In genomic region chr21:33815153-33815707, GRCh38 we compare ENCODE assay signal across 28 cellular contexts.
DNase-seq lines count a peak whose midpoint lies in the region; ATAC-seq, FAIRE-seq and TF ChIP-seq lines count a peak whose summit lies in the region.
"Had no signal": no experiment of that assay in that cellular context is flagged by ENCODE, and none has a peak within 500 bp of the region (broad histone marks: within the 10 kb centered on the region; RNA-seq: fewer than 3 reads in every experiment).

No MANE protein-coding gene starts in this region.

- WGBS in right lobe of liver (ENCODE audit: insufficient coverage, low coverage, low lambda C conversion rate, missing lambda C conversion rate): 62% methylated on average over 6 of the region's 6 CpGs
- WGBS in HepG2 (ENCODE audit: low lambda C conversion rate): 96% methylated on average over 6 of the region's 6 CpGs

- H3K36me3 ChIP-seq in right lobe of liver (peaks cover 0 to 51% (median 14%) of the 10 kb centered on the region in 4 donors), HepG2 (replicated peaks in 1 of 2; ENCODE audit: control insufficient read depth in 1 of 2, insufficient read depth in 2 of 2, low read length in 2 of 2) (peaks cover 4 to 41% of the 10 kb centered on the region in 2 experiments), left lung (peaks cover 0 to 19% of the 10 kb centered on the region in 2 donors)
- H3K36me3 ChIP-seq: ovary had no signal

- H3K27ac Mint-ChIP-seq in brain (peak overlapping the region in 4 of 5 experiments; percentile 1 to 85 (median 26)), type B pancreatic cell (peak overlapping the region; percentile 9)
- H3K27ac Mint-ChIP-seq: activated CD4-positive, alpha-beta T cell treated with anti-CD3 and anti-CD28 coated beads, Interleukin-2, amount 10 ng/mL, durations not matched to agents 7 days and 5 days; activated naive CD8-positive, alpha-beta T cell; activated T-helper 17 cell treated with anti-CD3 and anti-CD28 coated beads, Interleukin-2, amount 50 U/mL, for 72 hours; memory B cell; naive thymus-derived CD4-positive, alpha-beta T cell; T-helper 1 cell treated with Interleukin-12 subunit alpha and Interleukin-12 subunit beta and Interleukin-4 antibody, amounts not matched to agents 30 μg/mL and 1 μg/mL, for 36 hours had no signal

- TF ChIP-seq CTCF in right lobe of liver (IDR thresholded peaks at IDR 0.05): no peak
- TF ChIP-seq CTCF in HepG2 (CRISPR knock-in tag; IDR thresholded peaks at IDR 0.05): no peak
- no peak for TF ChIP-seq CTCF in brain (conservative IDR thresholded peaks at IDR 0.05)
- no peak for TF ChIP-seq CTCF in left lung (IDR thresholded peaks at IDR 0.05)
- TF ChIP-seq CTCF in type B pancreatic cell (conservative IDR thresholded peaks at IDR 0.05): no peak

- in situ Hi-C loops in HepG2 (cut with HindIII; ENCODE audit: extremely low pct_ligation_motif_present, low pct_unique_long_range_greater_than_20kb): no loop called here

- no peaks in the 10 kb centered on the region for H3K9me3 ChIP-seq in right lobe of liver
- H3K9me3 ChIP-seq in HepG2 (ENCODE audit: low read length): no peaks in the 10 kb centered on the region
- H3K9me3 ChIP-seq in left lung: no peaks in the 10 kb centered on the region
- H3K9me3 ChIP-seq: HAP-1, ovary, suprapubic skin had no signal

- no peak for TF ChIP-seq RAD21 in HepG2 (CRISPR knock-in tag; IDR thresholded peaks at IDR 0.05)

- no peak for TF ChIP-seq POLR2A in right lobe of liver (IDR thresholded peaks at IDR 0.05)
- no peak for TF ChIP-seq POLR2A in HepG2 (IDR thresholded peaks at IDR 0.05; ENCODE audit: insufficient read depth in 1 of 2, low read depth in 2 of 2, low read length in 2 of 2)

- H3K4me2 ChIP-seq in HepG2 (ENCODE audit: low read depth, low read length): no peak overlapping the region

- H3K4me3 Mint-ChIP-seq in brain (no peak overlapping the region), type B pancreatic cell (no peak overlapping the region)
- H3K4me3 Mint-ChIP-seq: activated CD4-positive, alpha-beta T cell treated with anti-CD3 and anti-CD28 coated beads, Interleukin-2, amount 10 ng/mL, durations not matched to agents 7 days and 5 days; activated naive CD8-positive, alpha-beta T cell; activated T-helper 17 cell treated with anti-CD3 and anti-CD28 coated beads, Interleukin-2, amount 50 U/mL, for 72 hours; memory B cell; naive thymus-derived CD4-positive, alpha-beta T cell; T-helper 1 cell treated with Interleukin-12 subunit alpha and Interleukin-12 subunit beta and Interleukin-4 antibody, amounts not matched to agents 30 μg/mL and 1 μg/mL, for 36 hours had no signal

- intact Hi-C loops in right lobe of liver (cut with DNase I): no loop called here
- intact Hi-C loops in HepG2 (cut with micrococcal nuclease; ENCODE audit: unreplicated experiment): no loop called here
- intact Hi-C loops in left lung (cut with DNase I): no loop called here

- no peaks in the 10 kb centered on the region for H3K79me2 ChIP-seq in HepG2 (ENCODE audit: insufficient read depth, low read length)

- H3K9ac ChIP-seq in HepG2 (ENCODE audit: insufficient read depth, low read depth, low read length): no peak overlapping the region

- TF ChIP-seq EP300 in HepG2 (IDR thresholded peaks at IDR 0.05; ENCODE audit: low read depth in 2 of 2, low read length in 2 of 2): no peak
- TF ChIP-seq EP300 in HepG2 (CRISPR knock-in tag; IDR thresholded peaks at IDR 0.05; ENCODE audit: borderline replicate concordance): no peak

- H3K4me1 ChIP-seq in right lobe of liver (no peaks in the 10 kb centered on the region), HepG2 (ENCODE audit: insufficient read depth, low read length) (no peaks in the 10 kb centered on the region), left lung (peaks cover 13 to 65% of the 10 kb centered on the region in 2 donors)

- DNase-seq in right lobe of liver: no peak
- no peak for DNase-seq in HepG2 (ENCODE audit: low spot score)
- no peak for DNase-seq in left lung
- no peak for DNase-seq in type B pancreatic cell (ENCODE audit: extremely low spot score, unreplicated experiment)
- no peak for DNase-seq in NCI-H2081 (lab: John Stamatoyannopoulos, UW)
- no peak for DNase-seq in HuH-7.5 (ENCODE audit: low spot score)
- no peak for DNase-seq in anterior cingulate cortex (lab: John Stamatoyannopoulos, UW)
- DNase-seq: activated CD4-positive, alpha-beta T cell treated with anti-CD3 and anti-CD28 coated beads, Interleukin-2, amount 10 ng/mL, durations not matched to agents 7 days and 5 days; DMS 273 treated with DMSO at 0.1 percent for 48 hours; effector memory CD4-positive, alpha-beta T cell; hypothalamus; islet precursor cell; Karpas-422; naive thymus-derived CD4-positive, alpha-beta T cell; NCI-H1105; NCI-H524 treated with DMSO at 0.1 percent for 48 hours; ovary had no signal

- H3K27me3 ChIP-seq in right lobe of liver (no peaks in the 10 kb centered on the region), HepG2 (ENCODE audit: control insufficient read depth in 1 of 2, insufficient read depth in 2 of 2, low read length in 2 of 2) (no peaks in the 10 kb centered on the region), left lung (no peaks in the 10 kb centered on the region)
- H3K27me3 ChIP-seq: ovary, suprapubic skin had no signal

- CTCF ChIA-PET in HepG2 (lab: Yijun Ruan, JAX; ENCODE audit: low intra/inter-chr PET ratio, low total read pairs): no interaction called here

- H3K9me3 Mint-ChIP-seq in brain (no peaks in the 10 kb centered on the region), type B pancreatic cell (no peaks in the 10 kb centered on the region)
- H3K9me3 Mint-ChIP-seq: activated CD4-positive, alpha-beta T cell treated with anti-CD3 and anti-CD28 coated beads, Interleukin-2, amount 10 ng/mL, durations not matched to agents 7 days and 5 days; activated T-helper 17 cell treated with anti-CD3 and anti-CD28 coated beads, Interleukin-2, amount 50 U/mL, for 72 hours; memory B cell; naive thymus-derived CD4-positive, alpha-beta T cell; T-helper 1 cell treated with Interleukin-12 subunit alpha and Interleukin-12 subunit beta and Interleukin-4 antibody, amounts not matched to agents 30 μg/mL and 1 μg/mL, for 36 hours had no signal

- no peak overlapping the region for H3K27ac ChIP-seq in right lobe of liver
- no peak overlapping the region for H3K27ac ChIP-seq in HepG2 (ENCODE audit: extremely low read length, insufficient read depth, low read length)
- H3K27ac ChIP-seq in left lung: no peak overlapping the region
- H3K27ac ChIP-seq: ovary, suprapubic skin, VCaP had no signal

- peaks cover 69% of the 10 kb centered on the region for H3K36me3 Mint-ChIP-seq in brain
- H3K36me3 Mint-ChIP-seq in type B pancreatic cell: peaks cover 49% of the 10 kb centered on the region
- H3K36me3 Mint-ChIP-seq: activated naive CD8-positive, alpha-beta T cell; memory B cell had no signal

- FAIRE-seq in HepG2 (lab: Jason Lieb, UNC): no peak
- FAIRE-seq: frontal cortex had no signal

- peaks cover 4% of the 10 kb centered on the region for H3K27me3 Mint-ChIP-seq in brain
- no peaks in the 10 kb centered on the region for H3K27me3 Mint-ChIP-seq in type B pancreatic cell
- H3K27me3 Mint-ChIP-seq: activated CD4-positive, alpha-beta T cell treated with anti-CD3 and anti-CD28 coated beads, Interleukin-2, amount 10 ng/mL, durations not matched to agents 7 days and 5 days; activated naive CD8-positive, alpha-beta T cell; activated T-helper 17 cell treated with anti-CD3 and anti-CD28 coated beads, Interleukin-2, amount 50 U/mL, for 72 hours had no signal

- H3K4me3 ChIP-seq in right lobe of liver (no peak overlapping the region), HepG2 (replicated peaks in 1 of 3; ENCODE audit: insufficient read depth in 1 of 3, low read depth in 2 of 3, low read length in 3 of 3) (no peak overlapping the region), left lung (no peak overlapping the region)
- H3K4me3 ChIP-seq: HAP-1, ovary, suprapubic skin had no signal

- no peak overlapping the region for H2AFZ ChIP-seq in HepG2 (ENCODE audit: low read length)

- BruUV-seq in HepG2 (replicated peaks; lab: Mats Ljungman, UMichigan): no TSS peak

- no peaks in the 10 kb centered on the region for H4K20me1 ChIP-seq in HepG2 (ENCODE audit: insufficient read depth, low read length)

- POLR2A ChIA-PET in HepG2 (lab: Yijun Ruan, JAX): no interaction called here

- peaks cover 37% of the 10 kb centered on the region for H3K4me1 Mint-ChIP-seq in brain
- peaks cover 36% of the 10 kb centered on the region for H3K4me1 Mint-ChIP-seq in type B pancreatic cell (ENCODE audit: unreplicated experiment)
- H3K4me1 Mint-ChIP-seq: activated CD4-positive, alpha-beta T cell treated with anti-CD3 and anti-CD28 coated beads, Interleukin-2, amount 10 ng/mL, durations not matched to agents 7 days and 5 days; activated T-helper 17 cell treated with anti-CD3 and anti-CD28 coated beads, Interleukin-2, amount 50 U/mL, for 72 hours had no signal

- ATAC-seq in right lobe of liver: peak; percentile 30 to 50 (median 48)
- no peak for ATAC-seq in HepG2
- ATAC-seq in left lung: peak; percentile 16
- ATAC-seq: activated T-helper 17 cell treated with anti-CD3 and anti-CD28 coated beads, Interleukin-2, amount 50 U/mL, for 72 hours; esophagus mucosa; naive thymus-derived CD4-positive, alpha-beta T cell; Panc1 had no signal

TF ChIP-seq in HepG2, 621 proteins besides CTCF, POLR2A, EP300 and RAD21 (continues in another document):
- TF ChIP-seq ZNF543 (CRISPR knock-in tag; IDR thresholded peaks at IDR 0.05) (no peak), ZNF713 (CRISPR knock-in tag; IDR thresholded peaks at IDR 0.05) (no peak)
